ENCODE assay signal across 16 cellular contexts in the genomic region with DNA sequence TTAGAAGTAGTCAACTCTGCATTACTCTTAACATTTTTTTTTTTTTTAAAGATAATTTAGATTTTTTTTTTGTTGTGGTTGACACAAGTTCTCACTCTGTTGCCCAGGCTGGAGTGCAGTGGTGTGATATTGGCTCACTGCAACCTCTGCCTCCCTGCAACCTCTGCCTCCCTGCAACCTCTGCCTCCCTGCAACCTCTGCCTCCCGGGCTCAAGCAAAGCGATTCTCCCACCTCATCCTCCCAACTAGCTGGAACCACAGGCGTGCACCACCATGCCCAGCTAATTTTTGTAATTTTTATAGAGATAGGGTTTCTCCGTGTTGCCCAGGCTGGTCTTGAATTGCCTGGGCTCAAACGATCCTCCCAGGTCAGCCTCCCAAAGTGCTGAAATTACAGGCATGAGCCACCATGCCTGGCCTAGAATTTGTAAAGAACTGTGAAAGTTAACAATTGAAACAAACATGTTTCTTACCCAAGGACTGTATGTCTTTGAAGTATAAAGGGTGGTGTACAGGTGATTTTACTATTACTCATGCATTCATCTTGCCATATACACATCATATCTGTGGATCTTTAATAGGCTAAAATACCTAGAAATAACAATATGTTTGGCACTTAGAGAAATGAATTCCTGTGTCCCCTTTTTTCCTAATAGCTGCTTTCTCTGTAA.
DNase-seq lines count a peak whose midpoint lies in the region; ATAC-seq and TF ChIP-seq lines count a peak whose summit lies in the region.
"Had no signal": no experiment of that assay in that cellular context is flagged by ENCODE, and none has a peak within 500 bp of the region (broad histone marks: within the 10 kb centered on the region; RNA-seq: fewer than 3 reads in every experiment).

No MANE protein-coding gene starts in this region.

- ATAC-seq in right cardiac atrium, result no peak
- ATAC-seq in Right ventricle myocardium inferior, result no peak
- no peak for ATAC-seq in thoracic aorta (ENCODE audit: insufficient number of reproducible peaks, low FRiP score, low read depth)
- ATAC-seq in GM19023 (IDR thresholded peaks at IDR 0.05; ENCODE audit: unreplicated experiment), result no peak
- ATAC-seq in sciatic nerve, result no peak

- TF ChIP-seq CTCF in thoracic aorta (IDR thresholded peaks at IDR 0.05), result no peak

- H3K4me3 ChIP-seq in right cardiac atrium (ENCODE audit: low read length), result no peak overlapping the region
- no peak overlapping the region for H3K4me3 ChIP-seq in SK-N-MC
- no peak overlapping the region for H3K4me3 ChIP-seq in thoracic aorta
- H3K4me3 ChIP-seq: colonic mucosa, heart left ventricle, tibial artery had no signal

- H3K27me3 ChIP-seq in right cardiac atrium (ENCODE audit: control insufficient read depth, insufficient read depth) (no peaks in the 10 kb centered on the region), thoracic aorta (replicated peaks; ENCODE audit: insufficient read depth) (no peaks in the 10 kb centered on the region)
- H3K27me3 ChIP-seq: colonic mucosa, heart left ventricle, tibial artery had no signal

- H3K9ac ChIP-seq in SK-N-MC (ENCODE audit: insufficient read length), result no peak overlapping the region

- WGBS in right cardiac atrium, result 96% methylated on average over 5 of the region's 5 CpGs

- peaks cover 2% of the 10 kb centered on the region for H3K4me1 ChIP-seq in right cardiac atrium (ENCODE audit: control insufficient read depth, insufficient read depth, low read length)
- H3K4me1 ChIP-seq in thoracic aorta (ENCODE audit: control insufficient read depth in 1 of 2, low read depth in 2 of 2), result peaks cover 17 to 28% of the 10 kb centered on the region in 2 donors
- H3K4me1 ChIP-seq: colonic mucosa had no signal

- no peak for DNase-seq in right cardiac atrium
- no peak for DNase-seq in Right ventricle myocardium inferior (ENCODE audit: missing footprints)
- no peak for DNase-seq in SK-N-MC (ENCODE audit: low read depth, low spot score)
- DNase-seq in epithelial cell of prostate (ENCODE audit: low read depth, low spot score), result no peak
- no peak for DNase-seq in thoracic aorta (ENCODE audit: low spot score)
- no peak for DNase-seq in NCI-H1105 treated with DMSO at 0.1 percent for 48 hours (lab: John Stamatoyannopoulos, UW)
- no peak for DNase-seq in sciatic nerve (ENCODE audit: low spot score)
- DNase-seq: activated B cell treated with CpG ODN at 0.5 μM for 24 hours; activated CD8-positive, alpha-beta memory T cell treated with anti-CD3 and anti-CD28 coated beads, Interleukin-2, amount 10 ng/mL, durations not matched to agents 7 days and 5 days; activated naive CD4-positive, alpha-beta T cell treated with Interleukin-2 at 50 U/mL for 16 hours; CD8-positive, alpha-beta memory T cell; colonic mucosa; effector memory CD4-positive, alpha-beta T cell; heart left ventricle; tibial artery had no signal

- H3K9me3 ChIP-seq in right cardiac atrium (ENCODE audit: control insufficient read depth, low read length) (no peaks in the 10 kb centered on the region), SK-N-MC (ENCODE audit: low read depth, low read length) (no peaks in the 10 kb centered on the region), thoracic aorta (no peaks in the 10 kb centered on the region)
- H3K9me3 ChIP-seq: colonic mucosa, heart left ventricle, tibial artery had no signal

- H3K36me3 ChIP-seq in SK-N-MC (ENCODE audit: insufficient read depth, low read length) (peaks cover 3% of the 10 kb centered on the region), thoracic aorta (peaks cover 4% of the 10 kb centered on the region)
- H3K36me3 ChIP-seq: colonic mucosa had no signal

- intact Hi-C loops in right cardiac atrium (cut with DNase I) (no loop called here), Right ventricle myocardium inferior (cut with DNase I) (no loop called here), sciatic nerve (cut with DNase I) (no loop called here)

- H3K27ac ChIP-seq in right cardiac atrium (ENCODE audit: low read length) (peak overlapping the region; percentile 10), SK-N-MC (0 out of 2 replicates have a peak overlapping the region, but pooled peaks have one; percentile 49), epithelial cell of prostate (peak overlapping the region; percentile 76), thoracic aorta (peak overlapping the region; percentile 56 to 60)
- H3K27ac ChIP-seq: colonic mucosa had no signal

Comparison
In these comparisons a context has a peak if more than half of its experiments do, and no peak if none do; other contexts are left out.
1. H3K27ac ChIP-seq: peak in every context shown above with its lines; median percentile 76 in epithelial cell of prostate; 58 in thoracic aorta; 49 in SK-N-MC; 10 in right cardiac atrium.